Comparison of ENCODE assay signal across 17 cellular contexts in genomic region chr6:41572613-41573012, GRCh38.
"Had no signal": no experiment of that assay in that cellular context is flagged by ENCODE, and none has a peak within 500 bp of the region (broad histone marks: within the 10 kb centered on the region; RNA-seq: fewer than 3 reads in every experiment).

No MANE protein-coding gene starts in this region.

- H3K36me3 Mint-ChIP-seq: activated naive CD4-positive, alpha-beta T cell treated with anti-CD3 and anti-CD28 coated beads, Interleukin-2, amount 50 U/mL, for 72 hours; natural killer cell had no signal

- H3K4me3 Mint-ChIP-seq: activated CD4-positive, alpha-beta T cell treated with anti-CD3 and anti-CD28 coated beads, Interleukin-2, amount 10 ng/mL, durations not matched to agents 7 days and 5 days; activated CD8-positive, alpha-beta T cell treated with anti-CD3 and anti-CD28 coated beads, Interleukin-2, amount 10 ng/mL, durations not matched to agents 7 days and 5 days; activated T-cell treated with anti-CD3 and anti-CD28 coated beads, Interleukin-2, amount 50 U/mL, for 24 hours; effector memory CD8-positive, alpha-beta T cell; immature natural killer cell; natural killer cell had no signal

- H3K27ac Mint-ChIP-seq: activated CD4-positive, alpha-beta T cell treated with anti-CD3 and anti-CD28 coated beads, Interleukin-2, amount 10 ng/mL, durations not matched to agents 7 days and 5 days; activated CD8-positive, alpha-beta T cell treated with anti-CD3 and anti-CD28 coated beads, Interleukin-2, amount 10 ng/mL, durations not matched to agents 7 days and 5 days; activated T-cell treated with anti-CD3 and anti-CD28 coated beads, Interleukin-2, amount 50 U/mL, for 24 hours; effector memory CD8-positive, alpha-beta T cell; natural killer cell had no signal

- DNase-seq: activated CD4-positive, alpha-beta T cell treated with anti-CD3 and anti-CD28 coated beads, Interleukin-2, amount 10 ng/mL, durations not matched to agents 7 days and 5 days; activated CD8-positive, alpha-beta T cell treated with anti-CD3 and anti-CD28 coated beads, Interleukin-2, amount 10 ng/mL, durations not matched to agents 7 days and 5 days; activated T-cell treated with anti-CD3 and anti-CD28 coated beads, Interleukin-2, amount 50 U/mL, for 24 hours; adrenal gland; dermis blood vessel endothelial cell; effector memory CD8-positive, alpha-beta T cell; esophagus squamous epithelium; immature natural killer cell; natural killer cell; stimulated activated CD4-positive, alpha-beta T cell treated with anti-CD3 and anti-CD28 coated beads, Interleukin-12 subunit alpha, Interleukin-12 subunit beta, amount 100 ng/mL, for 4 hours; stimulated activated CD4-positive, alpha-beta T cell treated with anti-CD3 and anti-CD28 coated beads, Interleukin-1b, Interleukin-23, amount 100 ng/mL, for 48 hours; stomach; T1000 had no signal

- H3K9me3 Mint-ChIP-seq: activated CD4-positive, alpha-beta T cell treated with anti-CD3 and anti-CD28 coated beads, Interleukin-2, amount 10 ng/mL, durations not matched to agents 7 days and 5 days; activated naive CD4-positive, alpha-beta T cell treated with anti-CD3 and anti-CD28 coated beads, Interleukin-2, amount 50 U/mL, for 72 hours; activated T-cell treated with anti-CD3 and anti-CD28 coated beads, Interleukin-2, amount 50 U/mL, for 24 hours; effector memory CD8-positive, alpha-beta T cell; immature natural killer cell; natural killer cell; type B pancreatic cell had no signal

- H3K4me1 Mint-ChIP-seq: activated CD4-positive, alpha-beta T cell treated with anti-CD3 and anti-CD28 coated beads, Interleukin-2, amount 10 ng/mL, durations not matched to agents 7 days and 5 days had no signal

- ATAC-seq: activated CD4-positive, CD25-positive, alpha-beta regulatory T cell treated with anti-CD3 and anti-CD28 coated beads, Interleukin-2, amount 50 U/mL, for 24 hours; activated CD8-positive, alpha-beta T cell treated with anti-CD3 and anti-CD28 coated beads, Interleukin-2, amount 10 ng/mL, durations not matched to agents 7 days and 5 days; activated naive CD4-positive, alpha-beta T cell treated with anti-CD3 and anti-CD28 coated beads, Interleukin-2, amount 50 U/mL, for 72 hours; effector memory CD8-positive, alpha-beta T cell; natural killer cell had no signal

- H3K27me3 Mint-ChIP-seq: activated T-cell treated with anti-CD3 and anti-CD28 coated beads, Interleukin-2, amount 50 U/mL, for 24 hours; effector memory CD8-positive, alpha-beta T cell; progenitor cell of endocrine pancreas; type B pancreatic cell had no signal
